In the genomic region with DNA sequence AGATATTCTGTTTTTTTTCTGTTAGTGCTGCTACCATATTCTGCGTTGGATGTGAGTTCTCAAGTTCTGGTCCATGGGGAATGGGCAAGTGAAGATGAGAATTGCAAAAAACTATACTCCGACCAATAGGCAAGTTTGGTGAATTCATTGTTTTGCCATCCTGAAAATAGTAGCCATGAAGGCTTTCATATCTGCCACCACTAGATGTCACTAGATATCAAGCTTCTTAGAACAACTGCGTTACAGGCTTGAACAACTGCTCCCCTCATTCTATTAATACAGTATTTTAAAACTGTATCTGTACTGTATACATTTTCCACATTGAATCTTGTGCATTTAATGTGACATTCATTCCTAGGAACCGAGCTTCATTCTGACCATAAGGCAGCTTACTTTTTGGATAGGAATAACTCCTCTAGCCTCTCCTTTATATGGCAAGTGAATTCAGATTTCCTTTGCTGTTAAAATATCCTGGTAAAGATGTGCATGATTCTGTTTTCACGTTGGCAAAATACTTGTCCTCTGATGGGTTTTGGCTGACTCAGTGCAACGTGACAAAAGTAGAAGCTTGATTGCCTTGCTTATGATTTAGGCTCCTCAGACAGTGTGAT, we compare ENCODE assay signal across 1 cellular context.
TF ChIP-seq lines count a peak whose summit lies in the region.

No MANE protein-coding gene starts in this region.

TF ChIP-seq in HepG2, 621 proteins besides CTCF, POLR2A, EP300 and RAD21 (continued from another document):
- TF ChIP-seq ELK4 (CRISPR knock-in tag; IDR thresholded peaks at IDR 0.05; ENCODE audit: borderline replicate concordance) (no peak), MIXL1 (CRISPR knock-in tag; IDR thresholded peaks at IDR 0.05) (0 out of 2 replicates have a peak, but pooled peaks have one; percentile 19), TAF15 (IDR thresholded peaks at IDR 0.05; ENCODE audit: low read depth, low read length, poor library complexity, severe bottlenecking) (no peak), ZNF598 (CRISPR knock-in tag; IDR thresholded peaks at IDR 0.05; ENCODE audit: borderline replicate concordance) (no peak), ZNF644 (CRISPR knock-in tag; IDR thresholded peaks at IDR 0.05; ENCODE audit: low read depth) (no peak)
